In the genomic region with DNA sequence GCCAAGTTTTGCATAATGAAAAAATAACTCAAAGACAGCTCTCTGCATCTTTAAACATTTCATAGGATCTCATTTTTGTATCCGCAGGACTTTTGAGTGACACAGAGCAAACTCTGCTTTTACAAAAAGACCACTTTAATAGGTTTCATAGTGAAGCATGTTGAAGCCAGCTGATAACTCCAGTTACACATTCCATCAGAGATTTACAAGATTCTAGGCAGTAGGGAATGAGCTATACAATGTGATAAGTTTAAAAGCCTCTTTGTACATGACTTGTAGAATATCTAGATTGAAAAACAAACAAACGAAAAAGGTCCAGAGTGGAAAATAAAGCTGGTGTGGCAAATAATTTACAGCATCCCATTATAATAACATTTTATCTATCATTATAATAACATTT, we compare ENCODE assay signal across 16 cellular contexts. TPM values are rescaled to one million over a fixed set of nuclear protein-coding genes. Genes with fewer than 3 reads are reported as not detected.
DNase-seq lines count a peak whose midpoint lies in the region; ATAC-seq and TF ChIP-seq lines count a peak whose summit lies in the region.
"Had no signal": no experiment of that assay in that cellular context is flagged by ENCODE, and none has a peak within 500 bp of the region (broad histone marks: within the 10 kb centered on the region; RNA-seq: fewer than 3 reads in every experiment).

No MANE protein-coding gene starts in this region.

- H3K79me2 ChIP-seq in osteoblast (ENCODE audit: insufficient read depth, low read length) = no peaks in the 10 kb centered on the region

- peaks cover 78% of the 10 kb centered on the region for H3K4me1 ChIP-seq in left ventricle myocardium inferior
- H3K4me1 ChIP-seq in osteoblast (ENCODE audit: insufficient read depth, low read length) = peaks cover 6% of the 10 kb centered on the region

- H2AFZ ChIP-seq in osteoblast (ENCODE audit: low read length) = no peak overlapping the region

- no peaks in the 10 kb centered on the region for H3K36me3 ChIP-seq in left ventricle myocardium inferior
- H3K36me3 ChIP-seq in osteoblast (ENCODE audit: insufficient read depth, low read length) = no peaks in the 10 kb centered on the region
- H3K36me3 ChIP-seq: cardiac muscle cell, suprapubic skin had no signal

- no peak overlapping the region for H3K4me2 ChIP-seq in osteoblast (ENCODE audit: insufficient read depth, low read length)

- no peak for ATAC-seq in HG02642 (IDR thresholded peaks at IDR 0.05; ENCODE audit: poor library complexity, unreplicated experiment)
- ATAC-seq: activated CD4-positive, alpha-beta T cell treated with anti-CD3 and anti-CD28 coated beads for 36 hours had no signal

- TF ChIP-seq CTCF in left ventricle myocardium inferior (IDR thresholded peaks at IDR 0.05; ENCODE audit: borderline replicate concordance) (no peak), fibroblast of the aortic adventitia (IDR thresholded peaks at IDR 0.05; ENCODE audit: insufficient read depth, low read length) (no peak), osteoblast (IDR thresholded peaks at IDR 0.05; ENCODE audit: extremely low read depth, low read depth, low read length) (no peak)

- H3K9me3 ChIP-seq in left ventricle myocardium inferior (replicated peaks) = no peaks in the 10 kb centered on the region
- H3K9me3 ChIP-seq in osteoblast (ENCODE audit: low read depth, low read length) = no peaks in the 10 kb centered on the region
- H3K9me3 ChIP-seq: suprapubic skin had no signal

- H3K27ac ChIP-seq in left ventricle myocardium inferior (replicated peaks) (peak overlapping the region; percentile 92), osteoblast (ENCODE audit: low read depth, low read length) (no peak overlapping the region)
- H3K27ac ChIP-seq: cardiac muscle cell, suprapubic skin had no signal

- intact Hi-C loops in left ventricle myocardium inferior (cut with micrococcal nuclease) = no loop called here
- intact Hi-C loops in cardiac septum (cut with DNase I) = loop anchor here (10.0 kb wide), 2 partner anchors 168 to 318 kb away; no protein-coding TSS in a partner anchor

- H3K27me3 ChIP-seq in left ventricle myocardium inferior (ENCODE audit: low read depth) = peaks cover 18% of the 10 kb centered on the region
- peaks cover 18% of the 10 kb centered on the region for H3K27me3 ChIP-seq in osteoblast (ENCODE audit: insufficient read depth, low read length)

- H3K4me3 ChIP-seq in left ventricle myocardium inferior (peak overlapping the region; percentile 75), fibroblast of the aortic adventitia (ENCODE audit: low read depth, low read length) (peak overlapping the region; percentile 84), osteoblast (ENCODE audit: insufficient read depth, low read length) (no peak overlapping the region)
- H3K4me3 ChIP-seq: cardiac muscle cell had no signal

- DNase-seq in left ventricle myocardium inferior = no peak
- DNase-seq in cardiac septum (ENCODE audit: low spot score) = no peak
- no peak for DNase-seq in fibroblast of the aortic adventitia (ENCODE audit: low read depth)
- peak; percentile 10 for DNase-seq in osteoblast (ENCODE audit: insufficient read length, low spot score, missing footprints)
- no peak for DNase-seq in A172 (ENCODE audit: low spot score)
- DNase-seq in stimulated activated CD4-positive, alpha-beta T cell treated with anti-CD3 and anti-CD28 coated beads, Interleukin-2, amount 100 ng/mL, for 24 hours = no peak
- no peak for DNase-seq in NCI-H2196 (lab: John Stamatoyannopoulos, UW; ENCODE audit: unreplicated experiment)
- DNase-seq: activated CD4-positive, alpha-beta T cell treated with anti-CD3 and anti-CD28 coated beads for 36 hours; CD4-positive, alpha-beta T cell; DMS79 treated with DMSO at 0.1 percent for 48 hours; NCI-H187 treated with DMSO at 0.1 percent for 48 hours; NCI-H446 treated with DMSO at 0.1 percent for 48 hours; SHP77 treated with DMSO at 0.1 percent for 48 hours had no signal

- no peaks in the 10 kb centered on the region for H4K20me1 ChIP-seq in osteoblast (ENCODE audit: insufficient read depth, low read length)

RNA-seq across cellular contexts. Expression of gene PRKG1, which starts 2.2 kb away (rescaled TPM):
- total RNA-seq in left ventricle myocardium inferior (38.9 TPM), cardiac septum (35.6 TPM), fibroblast of the aortic adventitia (ENCODE audit: low replicate concordance) (45.6 and 60.2 TPM in 2 replicates), osteoblast (19.5 and 32.1 TPM in 2 replicates)
- total RNA-seq in A172 (2014; rRNA removed; shearing (Covaris generic)) = 0.05 and 0.22 TPM in 2 replicates
- total RNA-seq: activated CD4-positive, alpha-beta T cell treated with anti-CD3 and anti-CD28 coated beads for 36 hours had no signal

Comparison
In these comparisons a context has a peak if more than half of its experiments do, and no peak if none do; other contexts are left out.
1. RNA of gene PRKG1, which starts 2.2 kb away (total RNA-seq): 45.6 to 60.2 TPM in fibroblast of the aortic adventitia, 38.9 TPM in left ventricle myocardium inferior (single experiment), 35.6 TPM in cardiac septum (single experiment) and 19.5 to 32.1 TPM in osteoblast; 0.05 to 0.22 TPM in A172; every median in the first group is over 10 times any median in the second.